In genomic region chr12:57654042-57654441, GRCh38 we compare ENCODE assay signal across 9 cellular contexts. TPM values are rescaled to one million over a fixed set of nuclear protein-coding genes. Genes with fewer than 3 reads are reported as not detected.
"Had no signal": no experiment of that assay in that cellular context is flagged by ENCODE, and none has a peak within 500 bp of the region (broad histone marks: within the 10 kb centered on the region; RNA-seq: fewer than 3 reads in every experiment).

No MANE protein-coding gene starts in this region.

- H3K4me1 Mint-ChIP-seq: IgD-negative memory B cell had no signal

- H3K4me3 Mint-ChIP-seq: IgD-negative memory B cell had no signal

- FAIRE-seq: HepG2 had no signal

- ATAC-seq: HCT116, HepG2 had no signal

- H3K9me3 ChIP-seq: HAP-1 had no signal

- H3K4me3 ChIP-seq: GM23248, HAP-1 had no signal

- H3K36me3 ChIP-seq: HAP-1 had no signal

- H3K27ac Mint-ChIP-seq: IgD-negative memory B cell had no signal

- H2AFZ ChIP-seq: GM23248 had no signal

- H3K4me1 ChIP-seq: HAP-1 had no signal

- H3K27ac ChIP-seq: GM23248, HL-60 had no signal

- H3K36me3 Mint-ChIP-seq: IgD-negative memory B cell had no signal

- DNase-seq: GM23248, GOT3, H7, KG1 had no signal

- H3K9ac ChIP-seq: GM23248 had no signal

RNA-seq across cellular contexts. Expression of gene B4GALNT1, which starts 21.0 kb away (rescaled TPM):
- polyA plus RNA-seq: IgD-negative memory B cell had no signal

RNA-seq across cellular contexts. Expression of gene ARHGEF25, which starts 42.8 kb away (rescaled TPM):
- polyA plus RNA-seq: IgD-negative memory B cell had no signal
